In genomic region chr11:2529173-2529572, GRCh38 we compare ENCODE assay signal across 18 cellular contexts.
"Had no signal": no experiment of that assay in that cellular context is flagged by ENCODE, and none has a peak within 500 bp of the region (broad histone marks: within the 10 kb centered on the region; RNA-seq: fewer than 3 reads in every experiment).

No MANE protein-coding gene starts in this region.

- H3K9me3 Mint-ChIP-seq: activated naive CD4-positive, alpha-beta T cell treated with anti-CD3 and anti-CD28 coated beads, Interleukin-2, amount 10 ng/mL, durations not matched to agents 7 days and 5 days; activated T-helper 2 cell treated with anti-CD3 and anti-CD28 coated beads, Interferon-gamma antibody, Interleukin-2, Interleukin-4, amounts not matched to agents 10 μg/mL and 5 μg/mL and 100 μg/mL, durations not matched to agents 14 hours and 24 hours and 36 hours; naive thymus-derived CD8-positive, alpha-beta T cell; stimulated activated effector memory CD8-positive, alpha-beta T cell treated with anti-CD3 and anti-CD28 coated beads, Interleukin-12 subunit alpha, Interleukin-12 subunit beta, amount 100 ng/mL, for 72 hours; T-cell; type B pancreatic cell; WTC11 had no signal

- H3K27ac ChIP-seq: pancreas, right lobe of liver had no signal

- H3K27me3 ChIP-seq: pancreas, right lobe of liver had no signal

- H3K4me3 ChIP-seq: pancreas, right lobe of liver, smooth muscle cell, stomach had no signal

- H3K27me3 Mint-ChIP-seq: activated CD4-positive, alpha-beta T cell treated with anti-CD3 and anti-CD28 coated beads for 36 hours; naive thymus-derived CD8-positive, alpha-beta T cell; T-cell had no signal

- H3K9me3 ChIP-seq: pancreas, right lobe of liver, stomach had no signal

- H3K4me3 Mint-ChIP-seq: activated CD4-positive, alpha-beta T cell treated with anti-CD3 and anti-CD28 coated beads for 36 hours; activated naive CD4-positive, alpha-beta T cell treated with anti-CD3 and anti-CD28 coated beads, Interleukin-2, amount 10 ng/mL, durations not matched to agents 7 days and 5 days; naive thymus-derived CD8-positive, alpha-beta T cell; stimulated activated effector memory CD8-positive, alpha-beta T cell treated with anti-CD3 and anti-CD28 coated beads, Interleukin-12 subunit alpha, Interleukin-12 subunit beta, amount 100 ng/mL, for 72 hours; T-cell; type B pancreatic cell; WTC11 had no signal

- ATAC-seq: activated CD4-positive, alpha-beta T cell treated with anti-CD3 and anti-CD28 coated beads for 36 hours; naive thymus-derived CD8-positive, alpha-beta T cell; pancreas; right lobe of liver; SK-N-SH treated with all-trans-retinoic acid at 6 μM for 48 hours; stimulated activated effector memory CD8-positive, alpha-beta T cell treated with anti-CD3 and anti-CD28 coated beads, Interleukin-12 subunit alpha, Interleukin-12 subunit beta, amount 100 ng/mL, for 72 hours; T-cell; WTC11 had no signal

- H3K36me3 Mint-ChIP-seq: stimulated activated effector memory CD8-positive, alpha-beta T cell treated with anti-CD3 and anti-CD28 coated beads, Interleukin-12 subunit alpha, Interleukin-12 subunit beta, amount 100 ng/mL, for 72 hours; T-cell; type B pancreatic cell; WTC11 had no signal

- H3K27ac Mint-ChIP-seq: activated CD4-positive, alpha-beta T cell treated with anti-CD3 and anti-CD28 coated beads for 36 hours; activated naive CD4-positive, alpha-beta T cell treated with anti-CD3 and anti-CD28 coated beads, Interleukin-2, amount 10 ng/mL, durations not matched to agents 7 days and 5 days; activated T-helper 2 cell treated with anti-CD3 and anti-CD28 coated beads, Interferon-gamma antibody, Interleukin-2, Interleukin-4, amounts not matched to agents 10 μg/mL and 5 μg/mL and 100 μg/mL, durations not matched to agents 14 hours and 24 hours and 36 hours; stimulated activated effector memory CD8-positive, alpha-beta T cell treated with anti-CD3 and anti-CD28 coated beads, Interleukin-12 subunit alpha, Interleukin-12 subunit beta, amount 100 ng/mL, for 72 hours; WTC11 had no signal

- H3K36me3 ChIP-seq: pancreas, right lobe of liver had no signal

- DNase-seq: activated CD4-positive, alpha-beta T cell treated with anti-CD3 and anti-CD28 coated beads, Interleukin-2, amount 50 U/mL, for 48 hours; erythroblast; foreskin melanocyte; mesenchymal stem cell; stimulated activated CD4-positive, alpha-beta T cell treated with anti-CD3 and anti-CD28 coated beads, Interleukin-4, amount 100 ng/mL, for 24 hours; stomach had no signal
